8 cellular contexts compared by ENCODE assay signal in the genomic region with DNA sequence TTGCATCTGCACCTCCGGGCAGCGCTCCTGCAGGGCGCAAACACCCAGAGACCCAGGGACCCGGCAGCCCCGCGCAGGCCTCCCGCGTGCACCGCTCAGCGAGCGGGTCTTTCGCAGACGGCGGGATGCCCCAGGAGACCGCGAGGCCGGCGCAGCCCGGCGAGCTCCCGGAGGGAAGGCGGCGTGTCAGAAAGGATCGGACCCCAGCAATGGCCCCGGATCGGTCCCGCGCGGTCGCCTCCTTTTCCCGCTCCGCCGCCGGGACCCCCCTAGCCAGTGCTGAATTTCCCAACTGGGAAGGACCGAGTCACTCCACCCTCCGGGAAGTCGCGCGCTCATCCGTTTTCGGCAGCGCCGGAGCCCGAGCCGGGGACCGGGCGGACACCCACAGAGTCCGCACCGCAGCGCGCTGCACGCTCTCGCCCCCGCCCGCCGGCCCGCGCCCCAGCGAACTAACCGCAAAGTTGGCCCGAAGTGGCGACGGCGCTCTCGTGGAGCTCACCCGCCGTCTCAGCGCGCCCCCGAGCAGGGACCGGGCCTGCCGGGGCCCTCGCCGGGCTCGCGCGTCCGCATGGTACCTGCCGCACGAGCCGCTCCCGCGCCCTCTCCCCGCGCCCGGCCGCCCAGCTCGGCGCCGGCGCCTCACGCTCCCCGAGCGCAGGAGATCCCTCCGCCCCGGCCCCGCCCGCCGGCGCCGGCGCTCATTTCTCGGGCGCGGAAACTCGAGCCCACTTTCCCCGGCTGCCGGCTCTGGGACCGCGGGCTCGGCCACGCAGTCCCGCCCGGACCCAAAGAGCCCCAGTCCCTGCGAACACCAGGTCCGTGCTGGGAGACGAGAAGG. TPM values are rescaled to one million over a fixed set of nuclear protein-coding genes. Genes with fewer than 3 reads are reported as not detected.
DNase-seq lines count a peak whose midpoint lies in the region; ATAC-seq lines count a peak whose summit lies in the region.

A gene with protein sequence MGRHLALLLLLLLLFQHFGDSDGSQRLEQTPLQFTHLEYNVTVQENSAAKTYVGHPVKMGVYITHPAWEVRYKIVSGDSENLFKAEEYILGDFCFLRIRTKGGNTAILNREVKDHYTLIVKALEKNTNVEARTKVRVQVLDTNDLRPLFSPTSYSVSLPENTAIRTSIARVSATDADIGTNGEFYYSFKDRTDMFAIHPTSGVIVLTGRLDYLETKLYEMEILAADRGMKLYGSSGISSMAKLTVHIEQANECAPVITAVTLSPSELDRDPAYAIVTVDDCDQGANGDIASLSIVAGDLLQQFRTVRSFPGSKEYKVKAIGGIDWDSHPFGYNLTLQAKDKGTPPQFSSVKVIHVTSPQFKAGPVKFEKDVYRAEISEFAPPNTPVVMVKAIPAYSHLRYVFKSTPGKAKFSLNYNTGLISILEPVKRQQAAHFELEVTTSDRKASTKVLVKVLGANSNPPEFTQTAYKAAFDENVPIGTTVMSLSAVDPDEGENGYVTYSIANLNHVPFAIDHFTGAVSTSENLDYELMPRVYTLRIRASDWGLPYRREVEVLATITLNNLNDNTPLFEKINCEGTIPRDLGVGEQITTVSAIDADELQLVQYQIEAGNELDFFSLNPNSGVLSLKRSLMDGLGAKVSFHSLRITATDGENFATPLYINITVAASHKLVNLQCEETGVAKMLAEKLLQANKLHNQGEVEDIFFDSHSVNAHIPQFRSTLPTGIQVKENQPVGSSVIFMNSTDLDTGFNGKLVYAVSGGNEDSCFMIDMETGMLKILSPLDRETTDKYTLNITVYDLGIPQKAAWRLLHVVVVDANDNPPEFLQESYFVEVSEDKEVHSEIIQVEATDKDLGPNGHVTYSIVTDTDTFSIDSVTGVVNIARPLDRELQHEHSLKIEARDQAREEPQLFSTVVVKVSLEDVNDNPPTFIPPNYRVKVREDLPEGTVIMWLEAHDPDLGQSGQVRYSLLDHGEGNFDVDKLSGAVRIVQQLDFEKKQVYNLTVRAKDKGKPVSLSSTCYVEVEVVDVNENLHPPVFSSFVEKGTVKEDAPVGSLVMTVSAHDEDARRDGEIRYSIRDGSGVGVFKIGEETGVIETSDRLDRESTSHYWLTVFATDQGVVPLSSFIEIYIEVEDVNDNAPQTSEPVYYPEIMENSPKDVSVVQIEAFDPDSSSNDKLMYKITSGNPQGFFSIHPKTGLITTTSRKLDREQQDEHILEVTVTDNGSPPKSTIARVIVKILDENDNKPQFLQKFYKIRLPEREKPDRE (N-terminal part only) (minus strand): TSS at position 650 of the 841 bp plus-strand sequence. CDS start 14,029 bp downstream, outside the sequence.

- peak within 1 kb of the TSS; percentile 55 for H3K4ac ChIP-seq in neuronal stem cell (ENCODE audit: low read length)

- H3K36me3 Mint-ChIP-seq in activated T-helper 17 cell treated with anti-CD3 and anti-CD28 coated beads, Interleukin-2, amount 50 U/mL, for 72 hours (ENCODE audit: low read depth): peaks cover 5% of the 10 kb centered on the region

- H3K4me3 ChIP-seq in HUES6 (ENCODE audit: low read depth, low read length) (peak within 1 kb of the TSS; percentile 93), neuronal stem cell (ENCODE audit: low read length in 2 of 2) (peak within 1 kb of the TSS; percentile 91 to 98)

- peak within 1 kb of the TSS; percentile 85 for H2AK5ac ChIP-seq in neuronal stem cell (ENCODE audit: low read depth, low read length)

- peak within 1 kb of the TSS; percentile 94 for H2AFZ ChIP-seq in neuronal stem cell (ENCODE audit: low read length)

- H2BK120ac ChIP-seq in neuronal stem cell (ENCODE audit: low read depth, low read length): peak within 1 kb of the TSS; percentile 16

- H3K14ac ChIP-seq in neuronal stem cell (ENCODE audit: low read length): peak within 1 kb of the TSS; percentile 72

- H3K23ac ChIP-seq in neuronal stem cell (ENCODE audit: low read depth, low read length, poor library complexity): peak within 1 kb of the TSS; percentile 61

- peaks cover 9% of the 10 kb centered on the region; the same call in 1 of the 2 replicates for H3K27me3 ChIP-seq in HUES6 (ENCODE audit: control insufficient read depth, insufficient read depth, low read length)
- no peaks in the 10 kb centered on the region for H3K27me3 ChIP-seq in neuronal stem cell (ENCODE audit: control insufficient read depth in 3 of 3, insufficient read depth in 3 of 3, low read depth in 1 of 3, low read length in 3 of 3)

- peaks cover 6% of the 10 kb centered on the region; the same call in 1 of the 2 replicates for H3K9me3 ChIP-seq in HUES6 (ENCODE audit: control insufficient read depth, insufficient read depth, low read depth, low read length)
- H3K9me3 ChIP-seq in neuronal stem cell (replicated peaks in 1 of 2; ENCODE audit: control insufficient read depth in 2 of 2, insufficient read depth in 1 of 2, low read depth in 1 of 2, low read length in 2 of 2): peaks cover 7 to 30% of the 10 kb centered on the region in 2 donors

- peak within 1 kb of the TSS; percentile 85 for H3K4me2 ChIP-seq in neuronal stem cell (ENCODE audit: insufficient read depth, low read length, poor library complexity, severe bottlenecking)

- H3K79me1 ChIP-seq in neuronal stem cell (ENCODE audit: low read depth, low read length): peaks cover 6% of the 10 kb centered on the region

- no peaks in the 10 kb centered on the region for H3K9me3 Mint-ChIP-seq in activated T-helper 17 cell treated with anti-CD3 and anti-CD28 coated beads, Interleukin-2, amount 50 U/mL, for 72 hours

- peak within 1 kb of the TSS; percentile 46 for H2BK15ac ChIP-seq in neuronal stem cell (ENCODE audit: low read length)

- H3K27ac ChIP-seq in HUES6 (ENCODE audit: low read depth, low read length) (peak within 1 kb of the TSS; percentile 95), neuronal stem cell (replicated peaks; ENCODE audit: low read length) (peak within 1 kb of the TSS; percentile 94)

- H3K27me3 Mint-ChIP-seq in activated T-helper 17 cell treated with anti-CD3 and anti-CD28 coated beads, Interleukin-2, amount 50 U/mL, for 72 hours: peaks cover 38% of the 10 kb centered on the region

- peak within 1 kb of the TSS; percentile 95 for H2BK5ac ChIP-seq in neuronal stem cell (ENCODE audit: low read length)

- DNase-seq in COLO668 (lab: John Stamatoyannopoulos, UW; ENCODE audit: unreplicated experiment) (peak; percentile 91), glomerular visceral epithelial cell (ENCODE audit: extremely low spot score) (peak; percentile 81), neuronal stem cell (ENCODE audit: low spot score) (peak; percentile 84)

- H3K9ac ChIP-seq in HUES6 (ENCODE audit: low read length) (peak within 1 kb of the TSS; percentile 92), neuronal stem cell (ENCODE audit: low read depth, low read length, poor library complexity) (peak within 1 kb of the TSS; percentile 99)

- peak within 1 kb of the TSS; percentile 40 for H3K4me3 Mint-ChIP-seq in activated T-helper 17 cell treated with anti-CD3 and anti-CD28 coated beads, Interleukin-2, amount 50 U/mL, for 72 hours

- no peak within 1 kb of the TSS for H4K8ac ChIP-seq in neuronal stem cell (ENCODE audit: low read depth, low read length)

- H3K4me1 ChIP-seq in HUES6 (ENCODE audit: control insufficient read depth, insufficient read depth, low read length): peaks cover 19% of the 10 kb centered on the region
- H3K4me1 ChIP-seq in neuronal stem cell (ENCODE audit: control insufficient read depth in 2 of 2, insufficient read depth in 1 of 2, low read depth in 1 of 2, low read length in 2 of 2): peaks cover under 1 to 3% of the 10 kb centered on the region in 2 donors

- no peaks in the 10 kb centered on the region for H3K4me1 Mint-ChIP-seq in activated T-helper 17 cell treated with anti-CD3 and anti-CD28 coated beads, Interleukin-2, amount 50 U/mL, for 72 hours

- no peak within 1 kb of the TSS for H2BK12ac ChIP-seq in neuronal stem cell (ENCODE audit: low read length)

- no CpG with 5 or more reads among the region's 117 CpGs for WGBS in neuronal stem cell (ENCODE audit: extremely low coverage in 2 of 2, insufficient read length in 2 of 2, insufficient replicate concordance in 1 of 2), 2 donors

- peak within 1 kb of the TSS; percentile 99 for H3K18ac ChIP-seq in neuronal stem cell (ENCODE audit: low read length)

- ATAC-seq in activated T-helper 17 cell treated with anti-CD3 and anti-CD28 coated beads, Interleukin-2, amount 50 U/mL, for 72 hours (replicated peaks): no peak
- ATAC-seq in HG03045 (IDR thresholded peaks at IDR 0.05; ENCODE audit: unreplicated experiment): no peak
- no peak for ATAC-seq in GM21447 (IDR thresholded peaks at IDR 0.05; ENCODE audit: unreplicated experiment)
- no peak for ATAC-seq in GM21390 (IDR thresholded peaks at IDR 0.05; ENCODE audit: unreplicated experiment)

- no peak within 1 kb of the TSS for H4K91ac ChIP-seq in neuronal stem cell (ENCODE audit: low read depth, low read length, poor library complexity)

- H3K36me3 ChIP-seq in HUES6 (ENCODE audit: control insufficient read depth, insufficient read depth, low read length): no peaks in the 10 kb centered on the region
- peaks cover 0 to 11% of the 10 kb centered on the region in 2 donors for H3K36me3 ChIP-seq in neuronal stem cell (replicated peaks in 1 of 2; ENCODE audit: control insufficient read depth in 2 of 2, insufficient read depth in 2 of 2, low read length in 2 of 2)

- no peak within 1 kb of the TSS for H3K27ac Mint-ChIP-seq in activated T-helper 17 cell treated with anti-CD3 and anti-CD28 coated beads, Interleukin-2, amount 50 U/mL, for 72 hours

RNA-seq across cellular contexts. Expression of the gene that starts here (rescaled TPM):
- total RNA-seq in activated T-helper 17 cell treated with anti-CD3 and anti-CD28 coated beads, Interleukin-2, amount 50 U/mL, for 72 hours: not detected
- 52.9 TPM for polyA plus RNA-seq in neuronal stem cell (2013, experiment 1 of 2)
- polyA plus RNA-seq in neuronal stem cell (2013, experiment 2 of 2): 54.3 TPM
